ENCODE assay signal across 15 cellular contexts in genomic region chr6:163398104-163398503, GRCh38.
"Had no signal": no experiment of that assay in that cellular context is flagged by ENCODE, and none has a peak within 500 bp of the region (broad histone marks: within the 10 kb centered on the region; RNA-seq: fewer than 3 reads in every experiment).

No MANE protein-coding gene starts in this region.

- H3K4me3 Mint-ChIP-seq: activated naive CD4-positive, alpha-beta T cell treated with anti-CD3 and anti-CD28 coated beads for 36 hours; activated naive CD8-positive, alpha-beta T cell treated with anti-CD3 and anti-CD28 coated beads, Interleukin-2, amount 50 U/mL, for 24 hours; stimulated activated effector memory CD8-positive, alpha-beta T cell treated with anti-CD3 and anti-CD28 coated beads, Interleukin-12 subunit alpha, Interleukin-12 subunit beta, amount 100 ng/mL, for 72 hours; T-cell had no signal

- H3K4me2 ChIP-seq: SK-N-SH had no signal

- H3K9me3 Mint-ChIP-seq: activated naive CD4-positive, alpha-beta T cell treated with anti-CD3 and anti-CD28 coated beads for 36 hours; activated naive CD8-positive, alpha-beta T cell treated with anti-CD3 and anti-CD28 coated beads, Interleukin-2, amount 50 U/mL, for 24 hours; nephron; stimulated activated effector memory CD8-positive, alpha-beta T cell treated with anti-CD3 and anti-CD28 coated beads, Interleukin-12 subunit alpha, Interleukin-12 subunit beta, amount 100 ng/mL, for 72 hours; T-cell had no signal

- H3K27ac Mint-ChIP-seq: activated naive CD4-positive, alpha-beta T cell treated with anti-CD3 and anti-CD28 coated beads for 36 hours; activated naive CD8-positive, alpha-beta T cell treated with anti-CD3 and anti-CD28 coated beads, Interleukin-2, amount 50 U/mL, for 24 hours; stimulated activated effector memory CD8-positive, alpha-beta T cell treated with anti-CD3 and anti-CD28 coated beads, Interleukin-12 subunit alpha, Interleukin-12 subunit beta, amount 100 ng/mL, for 72 hours; T-cell had no signal

- H3K27me3 ChIP-seq: ascending aorta, ovary, upper lobe of right lung had no signal

- H3K4me3 ChIP-seq: ascending aorta, ovary, upper lobe of right lung had no signal

- H3K36me3 ChIP-seq: ascending aorta, ovary, upper lobe of right lung had no signal

- ATAC-seq: activated naive CD8-positive, alpha-beta T cell treated with anti-CD3 and anti-CD28 coated beads, Interleukin-2, amount 50 U/mL, for 24 hours; stimulated activated effector memory CD8-positive, alpha-beta T cell treated with anti-CD3 and anti-CD28 coated beads, Interleukin-12 subunit alpha, Interleukin-12 subunit beta, amount 100 ng/mL, for 72 hours; T-cell had no signal

- FAIRE-seq: bronchial epithelial cell had no signal

- DNase-seq: activated CD4-positive, CD25-positive, alpha-beta regulatory T cell treated with anti-CD3 and anti-CD28 coated beads, Interleukin-2, amount 50 U/mL, for 72 hours; activated naive CD4-positive, alpha-beta T cell treated with anti-CD3 and anti-CD28 coated beads for 36 hours; activated naive CD8-positive, alpha-beta T cell treated with anti-CD3 and anti-CD28 coated beads, Interleukin-2, amount 50 U/mL, for 24 hours; activated T-cell treated with anti-CD3 and anti-CD28 coated beads for 4 hours; glutamatergic neuron; ovary; SK-N-SH; stimulated activated CD4-positive, alpha-beta T cell treated with anti-CD3 and anti-CD28 coated beads, Interleukin-12 subunit alpha, Interleukin-12 subunit beta, amount 100 ng/mL, for 4 hours; T-cell; T-helper 9 cell had no signal

- H3K4me1 ChIP-seq: ascending aorta had no signal

- H3K9me3 ChIP-seq: ascending aorta, ovary, SK-N-SH, upper lobe of right lung had no signal

- H3K36me3 Mint-ChIP-seq: stimulated activated effector memory CD8-positive, alpha-beta T cell treated with anti-CD3 and anti-CD28 coated beads, Interleukin-12 subunit alpha, Interleukin-12 subunit beta, amount 100 ng/mL, for 72 hours; T-cell had no signal

- H3K4me1 Mint-ChIP-seq: stimulated activated effector memory CD8-positive, alpha-beta T cell treated with anti-CD3 and anti-CD28 coated beads, Interleukin-12 subunit alpha, Interleukin-12 subunit beta, amount 100 ng/mL, for 72 hours had no signal

- H3K9ac ChIP-seq: SK-N-SH had no signal

- H3K27ac ChIP-seq: ascending aorta, ovary, upper lobe of right lung had no signal
